ENCODE assay signal across 12 cellular contexts in genomic region chr7:21364838-21365267, GRCh38.
DNase-seq lines count a peak whose midpoint lies in the region; ATAC-seq, FAIRE-seq and TF ChIP-seq lines count a peak whose summit lies in the region.
"Had no signal": no experiment of that assay in that cellular context is flagged by ENCODE, and none has a peak within 500 bp of the region (broad histone marks: within the 10 kb centered on the region; RNA-seq: fewer than 3 reads in every experiment).

No MANE protein-coding gene starts in this region.

- TF ChIP-seq CTCF in HepG2 (CRISPR knock-in tag; IDR thresholded peaks at IDR 0.05) (no peak), right lobe of liver (IDR thresholded peaks at IDR 0.05) (no peak), HEK293 (tag by site-specific recombination; IDR thresholded peaks at IDR 0.05) (no peak)

- H3K4me2 ChIP-seq in HepG2 (ENCODE audit: low read depth, low read length) = no peak overlapping the region

- POLR2A ChIA-PET in HepG2 (lab: Yijun Ruan, JAX) (no interaction called here), HEK293 (lab: Yijun Ruan, JAX) (interaction anchor here (1.8 kb wide), 1 partner anchor 62 kb away, joined by 4 read pairs; no protein-coding TSS in a partner anchor)

- CTCF ChIA-PET in HepG2 (lab: Yijun Ruan, JAX; ENCODE audit: low intra/inter-chr PET ratio, low total read pairs) = no interaction called here
- CTCF ChIA-PET in HEK293 (lab: Yijun Ruan, JAX) = interaction anchor here (0.5 to 1.1 kb wide), 2 partner anchors 35 to 102 kb away, joined by 3 read pairs; no protein-coding TSS in a partner anchor

- H4K20me1 ChIP-seq in HepG2 (ENCODE audit: insufficient read depth, low read length) = no peaks in the 10 kb centered on the region

- H3K9me3 ChIP-seq in HepG2 (ENCODE audit: low read length) (no peaks in the 10 kb centered on the region), right lobe of liver (no peaks in the 10 kb centered on the region), HEK293 (ENCODE audit: control insufficient read depth, insufficient read depth, low read depth, low read length) (no peaks in the 10 kb centered on the region)

- TF ChIP-seq RAD21 in HepG2 (CRISPR knock-in tag; IDR thresholded peaks at IDR 0.05) = no peak

- no peaks in the 10 kb centered on the region for H3K79me2 ChIP-seq in HepG2 (ENCODE audit: insufficient read depth, low read length)

- no peak overlapping the region for H3K4me3 ChIP-seq in HepG2 (replicated peaks in 1 of 3; ENCODE audit: insufficient read depth in 1 of 3, low read depth in 2 of 3, low read length in 3 of 3)
- H3K4me3 ChIP-seq in right lobe of liver = no peak overlapping the region
- H3K4me3 ChIP-seq in HEK293 (ENCODE audit: low read depth, low read length) = no peak overlapping the region
- H3K4me3 ChIP-seq: gastroesophageal sphincter, lung had no signal

- 17% methylated on average over 2 of the region's 2 CpGs for WGBS in HepG2 (ENCODE audit: low lambda C conversion rate)
- 54% methylated on average over 2 of the region's 2 CpGs for WGBS in right lobe of liver (ENCODE audit: insufficient coverage, low coverage, low lambda C conversion rate, missing lambda C conversion rate)

- no peak for ATAC-seq in HepG2
- ATAC-seq in right lobe of liver = no peak
- peak; percentile 54 for ATAC-seq in HG03469 (IDR thresholded peaks at IDR 0.05; ENCODE audit: unreplicated experiment)
- peak; percentile 84 for ATAC-seq in stimulated activated naive CD8-positive, alpha-beta T cell treated with anti-CD3 and anti-CD28 coated beads, Interleukin-15, amount 100 ng/mL, for 72 hours
- no peak for ATAC-seq in stimulated activated memory B cell treated with anti-CD40 and anti-IgM and Interleukin-4, amounts not matched to agents 10 μg/mL and 1 μg/mL and 100 μg/mL, for 72 hours
- ATAC-seq: gastroesophageal sphincter had no signal

- BruUV-seq in HepG2 (replicated peaks; lab: Mats Ljungman, UMichigan) = no TSS peak

- H3K4me1 ChIP-seq in HepG2 (ENCODE audit: insufficient read depth, low read length) = peaks cover 14% of the 10 kb centered on the region; the same call in 1 of the 2 replicates
- no peaks in the 10 kb centered on the region for H3K4me1 ChIP-seq in right lobe of liver
- H3K4me1 ChIP-seq in HEK293 (ENCODE audit: control insufficient read depth, insufficient read depth, low read length) = peaks cover 10% of the 10 kb centered on the region; the same call in 1 of the 2 replicates
- H3K4me1 ChIP-seq: gastroesophageal sphincter had no signal

- no peak for TF ChIP-seq EP300 in HepG2 (IDR thresholded peaks at IDR 0.05; ENCODE audit: low read depth in 2 of 2, low read length in 2 of 2)
- no peak for TF ChIP-seq EP300 in HepG2 (CRISPR knock-in tag; IDR thresholded peaks at IDR 0.05; ENCODE audit: borderline replicate concordance)

- no peak overlapping the region for H3K27ac Mint-ChIP-seq in stimulated activated naive CD8-positive, alpha-beta T cell treated with anti-CD3 and anti-CD28 coated beads, Interleukin-15, amount 100 ng/mL, for 72 hours
- H3K27ac Mint-ChIP-seq in stimulated activated memory B cell treated with anti-CD40 and anti-IgM and Interleukin-4, amounts not matched to agents 10 μg/mL and 1 μg/mL and 100 μg/mL, for 72 hours = no peak overlapping the region

- no peaks in the 10 kb centered on the region for H3K27me3 Mint-ChIP-seq in stimulated activated naive CD8-positive, alpha-beta T cell treated with anti-CD3 and anti-CD28 coated beads, Interleukin-15, amount 100 ng/mL, for 72 hours
- H3K27me3 Mint-ChIP-seq in stimulated activated memory B cell treated with anti-CD40 and anti-IgM and Interleukin-4, amounts not matched to agents 10 μg/mL and 1 μg/mL and 100 μg/mL, for 72 hours = no peaks in the 10 kb centered on the region

- H3K9ac ChIP-seq in HepG2 (ENCODE audit: insufficient read depth, low read depth, low read length) = no peak overlapping the region

- H3K27ac ChIP-seq in HepG2 (ENCODE audit: extremely low read length, insufficient read depth, low read length) = no peak overlapping the region
- no peak overlapping the region for H3K27ac ChIP-seq in right lobe of liver
- H3K27ac ChIP-seq in HEK293 (ENCODE audit: extremely low read depth, low read depth, low read length) = no peak overlapping the region
- H3K27ac ChIP-seq: gastroesophageal sphincter had no signal

- FAIRE-seq in HepG2 (lab: Jason Lieb, UNC) = no peak

- H3K9me3 Mint-ChIP-seq in stimulated activated naive CD8-positive, alpha-beta T cell treated with anti-CD3 and anti-CD28 coated beads, Interleukin-15, amount 100 ng/mL, for 72 hours = no peaks in the 10 kb centered on the region
- H3K9me3 Mint-ChIP-seq in stimulated activated memory B cell treated with anti-CD40 and anti-IgM and Interleukin-4, amounts not matched to agents 10 μg/mL and 1 μg/mL and 100 μg/mL, for 72 hours = peaks cover 3% of the 10 kb centered on the region

- peaks cover 6% of the 10 kb centered on the region for H3K36me3 Mint-ChIP-seq in stimulated activated memory B cell treated with anti-CD40 and anti-IgM and Interleukin-4, amounts not matched to agents 10 μg/mL and 1 μg/mL and 100 μg/mL, for 72 hours

- in situ Hi-C loops in HepG2 (cut with HindIII; ENCODE audit: extremely low pct_ligation_motif_present, low pct_unique_long_range_greater_than_20kb) = no loop called here

- DNase-seq in HepG2 (ENCODE audit: low spot score) (peak; percentile 9), right lobe of liver (no peak), NCI-H2081 (lab: John Stamatoyannopoulos, UW) (no peak), NCI-H1436 (lab: John Stamatoyannopoulos, UW) (no peak)
- DNase-seq in stimulated activated naive CD8-positive, alpha-beta T cell treated with anti-CD3 and anti-CD28 coated beads, Interleukin-15, amount 100 ng/mL, for 72 hours = no peak
- DNase-seq: caudate nucleus, NCI-H2171 treated with DMSO at 0.1 percent for 48 hours had no signal

- intact Hi-C loops in HepG2 (cut with micrococcal nuclease; ENCODE audit: unreplicated experiment) (loop anchor here (5.0 kb wide), 1 partner anchor 62 kb away; the partner anchor contains the start of gene SP4), right lobe of liver (cut with DNase I) (no loop called here)

- H3K4me3 Mint-ChIP-seq in stimulated activated naive CD8-positive, alpha-beta T cell treated with anti-CD3 and anti-CD28 coated beads, Interleukin-15, amount 100 ng/mL, for 72 hours = no peak overlapping the region
- H3K4me3 Mint-ChIP-seq in stimulated activated memory B cell treated with anti-CD40 and anti-IgM and Interleukin-4, amounts not matched to agents 10 μg/mL and 1 μg/mL and 100 μg/mL, for 72 hours = no peak overlapping the region

- no peaks in the 10 kb centered on the region for H3K27me3 ChIP-seq in HepG2 (ENCODE audit: control insufficient read depth in 1 of 2, insufficient read depth in 2 of 2, low read length in 2 of 2)
- H3K27me3 ChIP-seq in right lobe of liver = no peaks in the 10 kb centered on the region
- H3K27me3 ChIP-seq: gastroesophageal sphincter had no signal

- no peaks in the 10 kb centered on the region for H3K36me3 ChIP-seq in HepG2 (replicated peaks in 1 of 2; ENCODE audit: control insufficient read depth in 1 of 2, insufficient read depth in 2 of 2, low read length in 2 of 2)
- H3K36me3 ChIP-seq in right lobe of liver = no peaks in the 10 kb centered on the region
- H3K36me3 ChIP-seq in HEK293 (ENCODE audit: control insufficient read depth in 2 of 2, insufficient read depth in 1 of 2, low read length in 2 of 2) = no peaks in the 10 kb centered on the region
- H3K36me3 ChIP-seq: gastroesophageal sphincter had no signal

- no peak for TF ChIP-seq POLR2A in HepG2 (IDR thresholded peaks at IDR 0.05; ENCODE audit: insufficient read depth in 1 of 2, low read depth in 2 of 2, low read length in 2 of 2)
- no peak for TF ChIP-seq POLR2A in right lobe of liver (IDR thresholded peaks at IDR 0.05)

- H2AFZ ChIP-seq in HepG2 (ENCODE audit: low read length) = no peak overlapping the region

- peaks cover 38% of the 10 kb centered on the region for H3K4me1 Mint-ChIP-seq in stimulated activated naive CD8-positive, alpha-beta T cell treated with anti-CD3 and anti-CD28 coated beads, Interleukin-15, amount 100 ng/mL, for 72 hours
- H3K4me1 Mint-ChIP-seq in stimulated activated memory B cell treated with anti-CD40 and anti-IgM and Interleukin-4, amounts not matched to agents 10 μg/mL and 1 μg/mL and 100 μg/mL, for 72 hours = peaks cover 8% of the 10 kb centered on the region

TF ChIP-seq in HepG2, 621 proteins besides CTCF, POLR2A, EP300 and RAD21 (continues in another document):
- no peak for TF ChIP-seq STAT5B (CRISPR knock-in tag; IDR thresholded peaks at IDR 0.05)

TF ChIP-seq in HEK293, 187 proteins besides CTCF, POLR2A, EP300 and RAD21:
- no peak for TF ChIP-seq SP3 (tag by site-specific recombination; IDR thresholded peaks at IDR 0.05)
- TF ChIP-seq ZSCAN16 (tag by site-specific recombination; IDR thresholded peaks at IDR 0.05) = no peak
- no peak for TF ChIP-seq ZNF571 (tag by site-specific recombination; IDR thresholded peaks at IDR 0.05)
- TF ChIP-seq ZNF146 (tag by site-specific recombination; IDR thresholded peaks at IDR 0.05) = 0 out of 2 replicates have a peak, but pooled peaks have one; percentile 11
- no peak for TF ChIP-seq ZNF175 (tag by site-specific recombination; IDR thresholded peaks at IDR 0.05)

Comparison
In these comparisons a context has a peak if more than half of its experiments do, and no peak if none do; other contexts are left out.
1. ATAC-seq: peak in HG03469 (single experiment) and stimulated activated naive CD8-positive, alpha-beta T cell treated with anti-CD3 and anti-CD28 coated beads, Interleukin-15, amount 100 ng/mL, for 72 hours (single experiment); none in HepG2 (single experiment), right lobe of liver (0 of 4) and stimulated activated memory B cell treated with anti-CD40 and anti-IgM and Interleukin-4, amounts not matched to agents 10 μg/mL and 1 μg/mL and 100 μg/mL, for 72 hours (single experiment).